In genomic region chr17:5111402-5112204, GRCh38 we compare ENCODE assay signal across 8 cellular contexts. TPM values are rescaled to one million over a fixed set of nuclear protein-coding genes. Genes with fewer than 3 reads are reported as not detected.
A peak's percentile ranks its signal among the peaks of the same experiment; 100 is the strongest.
DNase-seq lines count a peak whose midpoint lies in the region; ATAC-seq and TF ChIP-seq lines count a peak whose summit lies in the region.

ZNF232 (minus strand) TSS chr17:5111878; CDS start chr17:5111822, 56 bp downstream.

- intact Hi-C loops in Caco-2 (cut with micrococcal nuclease; ENCODE audit: unreplicated experiment): no loop called here
- intact Hi-C loops in IMR-90 (cut with micrococcal nuclease): no loop called here
- intact Hi-C loops in OCI-LY7 (cut with micrococcal nuclease; ENCODE audit: unreplicated experiment): loop anchor here (1.0 kb wide), 2 partner anchors 80 to 126 kb away; partner anchors contain the start of gene ZNF594
- intact Hi-C loops in mucosa of descending colon (cut with DNase I, micrococcal nuclease): no loop called here

- H3K9ac ChIP-seq in IMR-90 (ENCODE audit: low read depth, low read length): peak within 1 kb of the TSS; percentile 55

- no peaks in the 10 kb centered on the region for H3K9me2 ChIP-seq in OCI-LY7 (ENCODE audit: insufficient read depth, low read length)

- peaks cover 10 to 20% of the 10 kb centered on the region in 2 experiments for H3K79me1 ChIP-seq in IMR-90 (ENCODE audit: low read depth in 1 of 2, low read length in 2 of 2)

- no peaks in the 10 kb centered on the region for H3K9me3 ChIP-seq in Caco-2
- H3K9me3 ChIP-seq in IMR-90 (ENCODE audit: control insufficient read depth, insufficient read depth, low read length): peaks cover 16% of the 10 kb centered on the region
- H3K9me3 ChIP-seq in OCI-LY7 (ENCODE audit: low read length): peaks cover 5% of the 10 kb centered on the region; the same call in 1 of the 2 replicates
- H3K9me3 ChIP-seq in mucosa of descending colon: peaks cover 12% of the 10 kb centered on the region

- TF ChIP-seq RAD21 in IMR-90 (IDR thresholded peaks at IDR 0.05; ENCODE audit: low read length): no peak; the same call in 1 of the 2 replicates

- H3K36me3 ChIP-seq in Caco-2 (ENCODE audit: control insufficient read depth, insufficient read depth, low read length) (peaks cover 4% of the 10 kb centered on the region), IMR-90 (ENCODE audit: control insufficient read depth, insufficient read depth, low read length) (peaks cover 16% of the 10 kb centered on the region), OCI-LY7 (ENCODE audit: insufficient read depth, low read length) (peaks cover 54% of the 10 kb centered on the region), mucosa of descending colon (ENCODE audit: low read depth) (no peaks in the 10 kb centered on the region)

- CTCF ChIA-PET in Caco-2 (lab: Charles Lee) (no interaction called here), IMR-90 (lab: Yijun Ruan, JAX) (no interaction called here), OCI-LY7 (lab: Charles Lee; ENCODE audit: unreplicated experiment) (interaction anchor here (0.9 to 1.2 kb wide), 2 partner anchors 55 to 81 kb away, joined by 3 read pairs; no protein-coding TSS in a partner anchor)

- no peak for TF ChIP-seq CTCF in Caco-2 (IDR thresholded peaks at IDR 0.05; ENCODE audit: insufficient read depth in 1 of 2, low read depth in 1 of 2, low read length in 1 of 2, severe bottlenecking in 1 of 2, unreplicated experiment in 1 of 2)
- no peak for TF ChIP-seq CTCF in IMR-90 (conservative IDR thresholded peaks at IDR 0.05; ENCODE audit: low read depth, low read length)
- 0 out of 2 replicates have a peak, but pooled peaks have one; percentile 10 for TF ChIP-seq CTCF in OCI-LY7 (conservative IDR thresholded peaks at IDR 0.05; ENCODE audit: low read length)
- TF ChIP-seq CTCF in mucosa of descending colon (IDR thresholded peaks at IDR 0.05): no peak

- peak within 1 kb of the TSS; percentile 55 for H3K4ac ChIP-seq in IMR-90 (ENCODE audit: low read depth, low read length)

- 0 out of 2 replicates have a peak within 1 kb of the TSS, but pooled peaks have one; percentile 15 for H2BK120ac ChIP-seq in IMR-90 (ENCODE audit: low read depth, low read length)

- H3K23ac ChIP-seq in IMR-90 (ENCODE audit: low read depth, low read length): peak within 1 kb of the TSS; percentile 44

- no peaks in the 10 kb centered on the region for H3K9me1 ChIP-seq in IMR-90 (ENCODE audit: insufficient read depth, low read length)

- H2BK5ac ChIP-seq in IMR-90 (ENCODE audit: low read depth, low read length, poor library complexity, severe bottlenecking): no peak within 1 kb of the TSS

- H2AFZ ChIP-seq in IMR-90 (replicated peaks; ENCODE audit: low read length, poor library complexity) (peak within 1 kb of the TSS; percentile 99), OCI-LY7 (ENCODE audit: low read length) (peak within 1 kb of the TSS; percentile 87)

- TF ChIP-seq POLR2A in IMR-90 (IDR thresholded peaks at IDR 0.05; ENCODE audit: low read depth, low read length): 0 out of 2 replicates have a peak, but pooled peaks have one; percentile 23

- WGBS in IMR-90 (ENCODE audit: extremely low coverage in 2 of 2, insufficient read length in 1 of 2), 2 experiments: 1% methylated on average over 41 of the region's 69 CpGs; no CpG with 5 or more reads in 1 of the 2 experiments

- no peak within 1 kb of the TSS for H2BK15ac ChIP-seq in IMR-90 (ENCODE audit: low read depth, low read length)

- TSS peak; percentile 84 for BruUV-seq in Caco-2 (replicated peaks; lab: Mats Ljungman, UMichigan)
- no TSS peak for BruUV-seq in IMR-90 (replicated peaks; lab: Mats Ljungman, UMichigan)
- no TSS peak for BruUV-seq in OCI-LY7 (replicated peaks; lab: Mats Ljungman, UMichigan)

- H4K91ac ChIP-seq in IMR-90 (ENCODE audit: insufficient read depth, low read depth, low read length): peak within 1 kb of the TSS; percentile 33; the same call in 1 of the 2 replicates

- in situ Hi-C loops in IMR-90 (cut with MboI; ENCODE audit: low sequenced_read_pairs): no loop called here

- peaks cover 6% of the 10 kb centered on the region for H3K4me1 Mint-ChIP-seq in Caco-2 (ENCODE audit: low read depth, unreplicated experiment)

- peak within 1 kb of the TSS; percentile 90 for H3K4me3 Mint-ChIP-seq in Caco-2 (ENCODE audit: unreplicated experiment)

- H3K4me1 ChIP-seq in Caco-2: peaks cover 4% of the 10 kb centered on the region
- no peaks in the 10 kb centered on the region for H3K4me1 ChIP-seq in IMR-90 (ENCODE audit: control insufficient read depth, insufficient read depth, low read length)
- H3K4me1 ChIP-seq in OCI-LY7 (ENCODE audit: insufficient read depth, low read length, poor library complexity, severe bottlenecking): peaks cover 16% of the 10 kb centered on the region
- H3K4me1 ChIP-seq in mucosa of descending colon (ENCODE audit: low read depth): peaks cover 6% of the 10 kb centered on the region

- peak; percentile 75 for ATAC-seq in GM21447 (IDR thresholded peaks at IDR 0.05; ENCODE audit: unreplicated experiment)
- ATAC-seq in IMR-90 (ENCODE audit: low read depth): peak; percentile 96
- peak; percentile 99 for ATAC-seq in mucosa of descending colon

- H4K8ac ChIP-seq in IMR-90 (ENCODE audit: low read depth in 2 of 2, low read length in 2 of 2): peak within 1 kb of the TSS; percentile 92 to 93

- H3K27me3 ChIP-seq in Caco-2 (replicated peaks; ENCODE audit: control insufficient read depth, insufficient read depth, low read length) (no peaks in the 10 kb centered on the region), IMR-90 (ENCODE audit: control insufficient read depth, insufficient read depth, low read length) (peaks cover 15% of the 10 kb centered on the region)

- H4K20me1 ChIP-seq in IMR-90 (ENCODE audit: insufficient read depth, low read length) (no peaks in the 10 kb centered on the region), OCI-LY7 (ENCODE audit: insufficient read depth, low read length) (no peaks in the 10 kb centered on the region)

- dilution Hi-C loops in IMR-90 (cut with HindIII; ENCODE audit: low sequenced_read_pairs, unreplicated experiment): no loop called here

- peak; percentile 92 to 93 for DNase-seq in Caco-2
- peak; percentile 88 for DNase-seq in IMR-90
- peak; percentile 95 for DNase-seq in OCI-LY7 (ENCODE audit: low spot score)
- DNase-seq in activated T-cell treated with anti-CD3 and anti-CD28 coated beads for 4 hours: peak; percentile 79
- peak; percentile 59 for DNase-seq in epithelial cell of prostate (ENCODE audit: low read depth, low spot score)
- DNase-seq in mucosa of descending colon: peak; percentile 96 to 98 (median 97)
- DNase-seq in stimulated activated CD8-positive, alpha-beta memory T cell treated with anti-CD3 and anti-CD28 coated beads, Interleukin-4, amount 100 ng/mL, for 1 hour (ENCODE audit: low read depth in 2 of 2, low spot score in 1 of 2): peak; percentile 76 to 79

- H3K18ac ChIP-seq in IMR-90 (ENCODE audit: low read depth, low read length): no peak within 1 kb of the TSS

- H3K14ac ChIP-seq in IMR-90 (replicated peaks; ENCODE audit: low read depth, low read length): peak within 1 kb of the TSS; percentile 59

- H2AK5ac ChIP-seq in IMR-90 (ENCODE audit: low read depth, low read length): no peak within 1 kb of the TSS

- H3K56ac ChIP-seq in IMR-90 (ENCODE audit: extremely low read depth, insufficient read depth, low read length): peak within 1 kb of the TSS; percentile 62; the same call in 1 of the 2 replicates

- peak within 1 kb of the TSS; percentile 88 for H3K4me2 ChIP-seq in IMR-90 (ENCODE audit: low read depth, low read length)
- peak within 1 kb of the TSS; percentile 83 for H3K4me2 ChIP-seq in OCI-LY7 (ENCODE audit: low read length)

- peak within 1 kb of the TSS; percentile 85 for H2AK9ac ChIP-seq in IMR-90 (replicated peaks; ENCODE audit: low read depth, low read length, poor library complexity)

- H3K27me3 Mint-ChIP-seq in Caco-2 (ENCODE audit: insufficient read depth, unreplicated experiment): no peaks in the 10 kb centered on the region

- peaks cover 33% of the 10 kb centered on the region for H3K79me2 ChIP-seq in OCI-LY7 (ENCODE audit: insufficient read depth, low read depth, low read length)

- peaks cover 10% of the 10 kb centered on the region for H3K9me3 Mint-ChIP-seq in Caco-2 (ENCODE audit: unreplicated experiment)

- peak within 1 kb of the TSS; percentile 62; the same call in 1 of the 2 replicates for H4K5ac ChIP-seq in IMR-90 (ENCODE audit: low read depth, low read length)

- H3K27ac ChIP-seq in IMR-90 (ENCODE audit: insufficient read depth, low read length) (peak within 1 kb of the TSS; percentile 34; the same call in 1 of the 2 replicates), OCI-LY7 (ENCODE audit: low read depth, low read length, poor library complexity, severe bottlenecking) (peak within 1 kb of the TSS; percentile 62), epithelial cell of prostate (peak within 1 kb of the TSS; percentile 39)

- peaks cover 37% of the 10 kb centered on the region for H3K36me3 Mint-ChIP-seq in Caco-2 (ENCODE audit: insufficient read depth, unreplicated experiment)

- peak within 1 kb of the TSS; percentile 92 for H3K27ac Mint-ChIP-seq in Caco-2 (ENCODE audit: unreplicated experiment)

- no peak within 1 kb of the TSS for H2BK20ac ChIP-seq in IMR-90 (ENCODE audit: low read depth, low read length)

- peak within 1 kb of the TSS; percentile 60 for H3K4me3 ChIP-seq in Caco-2 (ENCODE audit: low read depth, low read length)
- H3K4me3 ChIP-seq in IMR-90 (ENCODE audit: insufficient read depth, low read depth, low read length): peak within 1 kb of the TSS; percentile 78
- peak within 1 kb of the TSS; percentile 85 for H3K4me3 ChIP-seq in OCI-LY7 (ENCODE audit: low read depth, low read length, poor library complexity, severe bottlenecking)
- H3K4me3 ChIP-seq in mucosa of descending colon: peak within 1 kb of the TSS; percentile 38

- POLR2A ChIA-PET in Caco-2 (lab: Charles Lee): interaction anchor here (0.9 to 1.0 kb wide), 2 partner anchors 44 to 308 kb away, joined by 3 read pairs; partner anchors contain the start of genes NUP88 and RPAIN
- POLR2A ChIA-PET in IMR-90 (lab: Charles Lee; ENCODE audit: unreplicated experiment): no interaction called here
- POLR2A ChIA-PET in OCI-LY7 (lab: Charles Lee): no interaction called here

TF ChIP-seq in IMR-90, 13 proteins besides CTCF, POLR2A, EP300 and RAD21 (continues in another document):
- TF ChIP-seq FOS (IDR thresholded peaks at IDR 0.05; ENCODE audit: low read depth, low read length) (no peak), MAFK (IDR thresholded peaks at IDR 0.05; ENCODE audit: low read depth, low read length) (no peak), RFX5 (IDR thresholded peaks at IDR 0.05; ENCODE audit: low read depth, low read length) (no peak), SMC3 (IDR thresholded peaks at IDR 0.05; ENCODE audit: low read depth, low read length) (no peak), MAZ (IDR thresholded peaks at IDR 0.05; ENCODE audit: borderline replicate concordance, low read depth, low read length) (peak; percentile 7; the same call in 1 of the 2 replicates)

RNA-seq across cellular contexts. Expression of gene ZNF232, which starts in this region (rescaled TPM):
- 7.5 and 9.1 TPM in 2 replicates for total RNA-seq in Caco-2 (2022)
- 6.4 and 6.5 TPM in 2 replicates for total RNA-seq in IMR-90 (2012; rRNA removed)
- polyA plus RNA-seq in IMR-90 (2012; rRNA removed): 3.2 and 4.0 TPM in 2 replicates
- 1.1 and 2.7 TPM in 2 replicates for polyA plus RNA-seq in IMR-90 (2012; cell fraction: cytosol; rRNA removed)
- 1.4 and 4.1 TPM in 2 replicates for polyA plus RNA-seq in IMR-90 (2012; cell fraction: nucleus; rRNA removed; ENCODE audit: low replicate concordance)
- 28.3 and 32.0 TPM in 2 replicates for total RNA-seq in OCI-LY7 (2014; rRNA removed; shearing (Covaris generic))
- total RNA-seq in OCI-LY7 (2022): 20.8 and 21.3 TPM in 2 replicates
- total RNA-seq in mucosa of descending colon: 10 to 100 TPM in 1 of 3 donors, 1 to 10 TPM in 2; 8.2 to 12.1 (median 8.4) TPM

Comparison
In these comparisons a context has a peak if more than half of its experiments do, and no peak if none do; other contexts are left out.
1. Peak in every context shown above with its lines: DNase-seq, ATAC-seq, H3K4me3 ChIP-seq and H3K27ac ChIP-seq.